In genomic region chr5:158695595-158696330, GRCh38 we compare ENCODE assay signal across 8 cellular contexts.
DNase-seq lines count a peak whose midpoint lies in the region; ATAC-seq and TF ChIP-seq lines count a peak whose summit lies in the region.

No MANE protein-coding gene starts in this region.

- H3K79me2 ChIP-seq in DND-41 (ENCODE audit: insufficient read depth, low read length): no peaks in the 10 kb centered on the region

- H3K9me3 ChIP-seq in DND-41 (ENCODE audit: insufficient read depth, low read length, severe bottlenecking) (no peaks in the 10 kb centered on the region), thoracic aorta (no peaks in the 10 kb centered on the region)

- peak overlapping the region; percentile 34 for H2AFZ ChIP-seq in DND-41 (ENCODE audit: low read depth, low read length)

- no peak overlapping the region for H3K9ac ChIP-seq in DND-41 (ENCODE audit: low read depth, low read length)

- ATAC-seq in DND-41 (ENCODE audit: insufficient read depth, low read depth): peak; percentile 94
- peak; percentile 67 for ATAC-seq in GM21526 (IDR thresholded peaks at IDR 0.05; ENCODE audit: low FRiP score, unreplicated experiment)
- peak; percentile 88 for ATAC-seq in omental fat pad (ENCODE audit: low FRiP score)
- ATAC-seq in thoracic aorta (ENCODE audit: insufficient number of reproducible peaks, low FRiP score, low read depth): peak; percentile 83

- H3K27ac ChIP-seq in DND-41 (ENCODE audit: low read length) (peak overlapping the region; percentile 54), thoracic aorta (no peak overlapping the region)

- no peaks in the 10 kb centered on the region for H3K27me3 ChIP-seq in DND-41 (ENCODE audit: insufficient read depth, low read length, poor library complexity)
- H3K27me3 ChIP-seq in thoracic aorta (replicated peaks; ENCODE audit: insufficient read depth): no peaks in the 10 kb centered on the region

- DNase-seq in DND-41 (peak; percentile 77), HuH-7 (ENCODE audit: low spot score) (peak; percentile 55), RKO (ENCODE audit: low spot score) (peak; percentile 64), foreskin fibroblast (peak; percentile 74 to 90), omental fat pad (ENCODE audit: low spot score) (peak; percentile 75), thoracic aorta (ENCODE audit: low spot score) (no peak)
- peak; percentile 44 to 51 for DNase-seq in activated T-helper 1 cell treated with anti-CD3 and anti-CD28 coated beads, Interleukin-2, amount 50 U/mL, for 16 hours (ENCODE audit: low read depth in 1 of 2, low spot score in 1 of 2)

- H3K4me2 ChIP-seq in DND-41 (ENCODE audit: insufficient read depth, low read length): peak overlapping the region; percentile 35; the same call in 1 of the 2 replicates

- H3K4me1 ChIP-seq in DND-41 (ENCODE audit: insufficient read depth, low read length): peaks cover 25% of the 10 kb centered on the region
- peaks cover 25 to 64% of the 10 kb centered on the region in 2 donors for H3K4me1 ChIP-seq in thoracic aorta (ENCODE audit: control insufficient read depth in 1 of 2, low read depth in 2 of 2)

- H4K20me1 ChIP-seq in DND-41 (ENCODE audit: insufficient read depth, low read length): no peaks in the 10 kb centered on the region

- H3K36me3 ChIP-seq in DND-41 (ENCODE audit: insufficient read depth, low read length): no peaks in the 10 kb centered on the region
- no peaks in the 10 kb centered on the region for H3K36me3 ChIP-seq in thoracic aorta

- H3K4me3 ChIP-seq in DND-41 (ENCODE audit: low read depth in 1 of 2, low read length in 2 of 2): no peak overlapping the region
- H3K4me3 ChIP-seq in foreskin fibroblast (ENCODE audit: low read depth in 1 of 2, low read length in 2 of 2): no peak overlapping the region
- no peak overlapping the region for H3K4me3 ChIP-seq in thoracic aorta

- peak; percentile 99 for TF ChIP-seq CTCF in DND-41 (IDR thresholded peaks at IDR 0.05; ENCODE audit: borderline replicate concordance, extremely low read depth, low read length, poor library complexity, severe bottlenecking)
- peak; percentile 98 for TF ChIP-seq CTCF in foreskin fibroblast (IDR thresholded peaks at IDR 0.05; ENCODE audit: low read depth, low read length)
- peak in 2 of 3 donors; percentile 74 to 93 for TF ChIP-seq CTCF in omental fat pad (IDR thresholded peaks at IDR 0.05)
- peak; percentile 98 for TF ChIP-seq CTCF in thoracic aorta (IDR thresholded peaks at IDR 0.05)
